1 cellular context compared by ENCODE assay signal in the genomic region with DNA sequence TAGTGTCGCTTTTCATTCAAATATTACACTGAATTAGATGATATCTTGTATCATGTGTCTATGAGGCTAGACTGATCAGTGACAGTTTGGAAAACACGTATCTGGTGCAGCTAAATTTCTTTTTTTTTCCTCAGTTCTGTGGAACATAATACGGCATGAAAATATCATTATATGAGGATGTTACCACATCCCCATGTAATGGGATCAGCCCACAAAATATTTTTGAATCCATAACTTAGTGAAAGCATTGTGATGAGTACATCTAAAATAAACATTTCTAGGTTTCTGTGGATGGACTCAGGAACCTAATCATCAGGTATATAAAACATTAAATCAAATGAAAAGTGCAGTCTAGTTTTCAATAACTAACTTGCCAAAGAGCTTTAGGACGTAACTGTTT.
TF ChIP-seq lines count a peak whose summit lies in the region.

No MANE protein-coding gene starts in this region.

TF ChIP-seq in IMR-90, 13 proteins besides CTCF, POLR2A, EP300 and RAD21 (continued from another document):
- TF ChIP-seq FOS (IDR thresholded peaks at IDR 0.05; ENCODE audit: low read depth, low read length) (no peak), RFX5 (IDR thresholded peaks at IDR 0.05; ENCODE audit: low read depth, low read length) (no peak), MAZ (IDR thresholded peaks at IDR 0.05; ENCODE audit: borderline replicate concordance, low read depth, low read length) (no peak), MAFK (IDR thresholded peaks at IDR 0.05; ENCODE audit: low read depth, low read length) (no peak)
